In genomic region chr20:15257071-15257470, GRCh38 we compare ENCODE assay signal across 16 cellular contexts.
A peak's percentile ranks its signal among the peaks of the same experiment; 100 is the strongest.
DNase-seq lines count a peak whose midpoint lies in the region; ATAC-seq and TF ChIP-seq lines count a peak whose summit lies in the region.
"Had no signal": no experiment of that assay in that cellular context is flagged by ENCODE, and none has a peak within 500 bp of the region (broad histone marks: within the 10 kb centered on the region; RNA-seq: fewer than 3 reads in every experiment).

No MANE protein-coding gene starts in this region.

- no peak overlapping the region for H3K4me3 ChIP-seq in epithelial cell of esophagus (ENCODE audit: low read length)
- H3K4me3 ChIP-seq: HAP-1 had no signal

- peak; percentile 65 for DNase-seq in NCI-H69 (lab: John Stamatoyannopoulos, UW)
- peak; percentile 83 for DNase-seq in SK-N-DZ (ENCODE audit: low spot score)
- DNase-seq in epithelial cell of esophagus (ENCODE audit: low read depth): peak; percentile 74
- no peak for DNase-seq in omental fat pad (ENCODE audit: low spot score)
- DNase-seq: C1 segment of cervical spinal cord; Calu3; CD4-positive, alpha-beta memory T cell; COR-L47; DMS53; DMS79 treated with DMSO at 0.1 percent for 48 hours; GF-D8; GOT3; HFFc6 had no signal

- no peak for ATAC-seq in omental fat pad (ENCODE audit: low FRiP score)
- ATAC-seq in HG03280 (IDR thresholded peaks at IDR 0.05; ENCODE audit: unreplicated experiment): no peak
- no peak for ATAC-seq in GM21786 (IDR thresholded peaks at IDR 0.05; ENCODE audit: unreplicated experiment)

- TF ChIP-seq CTCF in epithelial cell of esophagus (IDR thresholded peaks at IDR 0.05; ENCODE audit: insufficient read depth, low read depth, low read length, missing control alignments) (no peak), omental fat pad (IDR thresholded peaks at IDR 0.05) (no peak)
